1 cellular context compared by ENCODE assay signal in genomic region chr7:22949944-22950343, GRCh38.
TF ChIP-seq lines count a peak whose summit lies in the region.

No MANE protein-coding gene starts in this region.

TF ChIP-seq in K562, 482 proteins besides CTCF, POLR2A, EP300 and RAD21 (continued from another document):
- TF ChIP-seq THRB (CRISPR knock-in tag; conservative IDR thresholded peaks at IDR 0.05) (no peak), STAT5B (CRISPR knock-in tag; IDR thresholded peaks at IDR 0.05) (no peak), ZZZ3 (IDR thresholded peaks at IDR 0.05) (no peak), MBD2 (IDR thresholded peaks at IDR 0.05; ENCODE audit: borderline replicate concordance, low read depth) (no peak), NR0B1 (IDR thresholded peaks at IDR 0.05; ENCODE audit: partially characterized antibody) (no peak), PKNOX1 (IDR thresholded peaks at IDR 0.05) (no peak), TOE1 (IDR thresholded peaks at IDR 0.05; ENCODE audit: borderline replicate concordance) (no peak), TOE1 (CRISPR knock-in tag; IDR thresholded peaks at IDR 0.05; ENCODE audit: borderline replicate concordance, low read depth) (no peak), OTX1 (CRISPR knock-in tag; IDR thresholded peaks at IDR 0.05) (no peak), KLF16 (IDR thresholded peaks at IDR 0.05) (no peak), PYGO2 (tag; IDR thresholded peaks at IDR 0.05) (no peak), ZNF75A (CRISPR knock-in tag; IDR thresholded peaks at IDR 0.05) (no peak), MYNN (IDR thresholded peaks at IDR 0.05) (no peak), MYNN (CRISPR knock-in tag; IDR thresholded peaks at IDR 0.05) (no peak), CEBPB (tag; IDR thresholded peaks at IDR 0.05) (no peak), RERE (CRISPR knock-in tag; IDR thresholded peaks at IDR 0.05; ENCODE audit: borderline replicate concordance) (no peak)
TF ChIP-seq in K562: peak in this region for 0.
